9 cellular contexts compared by ENCODE assay signal in genomic region chr11:12746593-12747097, GRCh38.
DNase-seq lines count a peak whose midpoint lies in the region; ATAC-seq and TF ChIP-seq lines count a peak whose summit lies in the region.
"Had no signal": no experiment of that assay in that cellular context is flagged by ENCODE, and none has a peak within 500 bp of the region (broad histone marks: within the 10 kb centered on the region; RNA-seq: fewer than 3 reads in every experiment).

No MANE protein-coding gene starts in this region.

- TF ChIP-seq CTCF in breast epithelium (IDR thresholded peaks at IDR 0.05), result no peak
- peak; percentile 20 for TF ChIP-seq CTCF in nephron progenitor cell (IDR thresholded peaks at IDR 0.05)
- TF ChIP-seq CTCF in GM20000 (IDR thresholded peaks at IDR 0.05; ENCODE audit: extremely low read depth, missing control alignments), result no peak

- DNase-seq in ELF-1 (ENCODE audit: low read depth, low spot score) (peak; percentile 96), NCI-H2171 treated with DMSO at 0.1 percent for 48 hours (lab: John Stamatoyannopoulos, UW) (peak; percentile 91), breast epithelium (ENCODE audit: low spot score in 2 of 2) (peak in 1 of 2 donors; percentile 55), nephron progenitor cell (peak; percentile 85), GM20000 (ENCODE audit: low spot score) (no peak)

- H3K27ac ChIP-seq in breast epithelium, result peak overlapping the region; percentile 34 to 37
- H3K27ac ChIP-seq: skin epidermis had no signal

- no peak for TF ChIP-seq POLR2A in breast epithelium (IDR thresholded peaks at IDR 0.05)

- no peak for ATAC-seq in HG02973 (IDR thresholded peaks at IDR 0.05; ENCODE audit: unreplicated experiment)
- ATAC-seq in HG03025 (IDR thresholded peaks at IDR 0.05; ENCODE audit: low FRiP score, unreplicated experiment), result no peak
- no peak for ATAC-seq in HG02642 (IDR thresholded peaks at IDR 0.05; ENCODE audit: poor library complexity, unreplicated experiment)

- H3K4me3 Mint-ChIP-seq in nephron progenitor cell, result peak overlapping the region; percentile 59

- no peaks in the 10 kb centered on the region for H3K27me3 ChIP-seq in breast epithelium

- intact Hi-C loops in breast epithelium (cut with DNase I; ENCODE audit: low total_unique reads), result no loop called here

- no peaks in the 10 kb centered on the region for H3K9me3 ChIP-seq in breast epithelium

- H3K36me3 Mint-ChIP-seq in nephron progenitor cell (ENCODE audit: low read depth), result no peaks in the 10 kb centered on the region

- no peak overlapping the region for H3K4me3 ChIP-seq in breast epithelium
- H3K4me3 ChIP-seq: skin epidermis had no signal

- H3K36me3 ChIP-seq in breast epithelium, result no peaks in the 10 kb centered on the region

- peaks cover 85% of the 10 kb centered on the region for H3K4me1 Mint-ChIP-seq in nephron progenitor cell

- H3K4me1 ChIP-seq in breast epithelium, result peaks cover 4 to 6% of the 10 kb centered on the region in 2 donors

- peak overlapping the region; percentile 66 for H3K27ac Mint-ChIP-seq in nephron progenitor cell

- H3K27me3 Mint-ChIP-seq in nephron progenitor cell (ENCODE audit: low read depth, poor library complexity), result peaks cover 2% of the 10 kb centered on the region

- no peaks in the 10 kb centered on the region for H3K9me3 Mint-ChIP-seq in nephron progenitor cell
